Comparison of ENCODE assay signal across 8 cellular contexts in the genomic region with DNA sequence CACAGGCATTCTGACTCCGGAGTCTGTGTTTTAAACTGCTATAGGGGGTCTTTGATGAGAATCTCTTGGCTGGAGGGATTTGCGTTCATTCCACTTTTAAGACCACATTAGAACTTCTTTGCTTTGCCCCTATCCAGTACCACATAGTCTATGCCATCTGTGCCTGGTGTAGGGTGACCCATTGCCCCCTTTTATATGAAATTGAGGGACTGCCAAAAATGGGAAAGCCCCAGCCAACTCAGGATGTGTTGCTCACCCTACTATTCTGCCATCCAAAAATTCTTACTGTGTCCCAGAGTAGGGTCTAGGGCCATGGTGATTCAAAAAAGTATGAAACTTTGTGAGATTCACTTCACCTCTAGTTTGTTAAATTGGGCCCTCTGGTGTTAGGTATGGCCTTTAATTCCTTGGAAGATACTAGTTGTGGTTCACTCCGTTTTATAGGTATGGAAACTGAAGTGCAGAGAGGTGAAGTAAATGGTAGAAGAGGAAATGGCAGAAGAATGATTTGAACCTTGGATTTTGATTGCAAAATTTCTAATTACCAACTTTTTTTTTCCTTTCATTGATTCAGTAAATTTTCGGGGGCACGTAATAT. TPM values are rescaled to one million over a fixed set of nuclear protein-coding genes. Genes with fewer than 3 reads are reported as not detected.
DNase-seq lines count a peak whose midpoint lies in the region; ATAC-seq and TF ChIP-seq lines count a peak whose summit lies in the region.

No MANE protein-coding gene starts in this region.

- peak overlapping the region; percentile 85 for H3K4me3 Mint-ChIP-seq in memory B cell

- H3K36me3 ChIP-seq in heart left ventricle: peaks cover 0 to 4% (median 0%) of the 10 kb centered on the region in 9 donors
- H3K36me3 ChIP-seq in uterus: no peaks in the 10 kb centered on the region

- intact Hi-C loops in heart left ventricle (cut with DNase I) (loop anchor here in 2 of 10 donors (10.0 kb wide), 1 partner anchor 635 kb away; no protein-coding TSS in a partner anchor), left ventricle myocardium superior (cut with micrococcal nuclease) (no loop called here), uterus (cut with DNase I; ENCODE audit: low total_unique reads) (loop anchor here (10.0 kb wide), 1 partner anchor 115 kb away; no protein-coding TSS in a partner anchor)

- in situ Hi-C loops in astrocyte of the cerebellum (cut with HindIII; ENCODE audit: low sequenced_read_pairs): no loop called here

- H3K9me3 Mint-ChIP-seq in memory B cell: no peaks in the 10 kb centered on the region

- TF ChIP-seq CTCF in heart left ventricle (IDR thresholded peaks at IDR 0.05) (peak in 2 of 12 donors; percentile 4 to 5), astrocyte of the cerebellum (IDR thresholded peaks at IDR 0.05; ENCODE audit: low read depth, low read length, missing control alignments) (no peak), uterus (IDR thresholded peaks at IDR 0.05) (no peak)

- POLR2A ChIA-PET in HEK293T (lab: Yijun Ruan, JAX): interaction anchor here (1.3 kb wide), 1 partner anchor 388 kb away, joined by 3 read pairs; no protein-coding TSS in a partner anchor

- no peaks in the 10 kb centered on the region for H3K36me3 Mint-ChIP-seq in memory B cell

- H3K4me1 ChIP-seq in heart left ventricle: peaks cover 0 to 39% (median 16%) of the 10 kb centered on the region in 12 donors
- no peaks in the 10 kb centered on the region for H3K4me1 ChIP-seq in uterus

- H3K4me3 ChIP-seq in heart left ventricle (peak overlapping the region in 11 of 12 donors; percentile 68 to 99 (median 91)), astrocyte of the cerebellum (ENCODE audit: low read depth, low read length) (peak overlapping the region; percentile 91), uterus (peak overlapping the region; percentile 62 to 85)

- 76 to 80% (median 79%) methylated on average over 5 of the region's 5 CpGs for WGBS in heart left ventricle, 4 donors

- H3K27ac Mint-ChIP-seq in memory B cell: peak overlapping the region; percentile 78

- CTCF ChIA-PET in HEK293T (lab: Yijun Ruan, JAX): no interaction called here

- DNase-seq in heart left ventricle: no peak
- no peak for DNase-seq in left ventricle myocardium superior
- DNase-seq in astrocyte of the cerebellum (ENCODE audit: low read depth): no peak
- no peak for DNase-seq in memory B cell (ENCODE audit: low spot score in 2 of 2)
- DNase-seq in uterus: no peak
- no peak for DNase-seq in NOMO-1 treated with DMSO at 0.1 percent for 48 hours (lab: John Stamatoyannopoulos, UW; ENCODE audit: unreplicated experiment)
- no peak for DNase-seq in HEK293T (ENCODE audit: extremely low spot score)

- H3K4me1 Mint-ChIP-seq in memory B cell: peaks cover 25% of the 10 kb centered on the region

- H3K27me3 ChIP-seq in heart left ventricle (no peaks in the 10 kb centered on the region), uterus (no peaks in the 10 kb centered on the region)

- H3K27ac ChIP-seq in heart left ventricle (peak overlapping the region in 2 of 12 donors; percentile 97 to 100), uterus (no peak overlapping the region)

- no peak for ATAC-seq in heart left ventricle
- no peak for ATAC-seq in left ventricle myocardium superior
- no peak for ATAC-seq in memory B cell (ENCODE audit: low read depth)
- ATAC-seq in GM21825 (IDR thresholded peaks at IDR 0.05; ENCODE audit: unreplicated experiment): no peak

- no peak for TF ChIP-seq POLR2A in heart left ventricle (IDR thresholded peaks at IDR 0.05)
- no peak for TF ChIP-seq POLR2A in uterus (IDR thresholded peaks at IDR 0.05)

- H3K9me3 ChIP-seq in heart left ventricle: no peaks in the 10 kb centered on the region
- no peaks in the 10 kb centered on the region for H3K9me3 ChIP-seq in uterus

- H3K27me3 Mint-ChIP-seq in memory B cell: no peaks in the 10 kb centered on the region

TF ChIP-seq in HEK293T, 16 proteins besides CTCF, POLR2A, EP300 and RAD21:
- TF ChIP-seq CTBP1 (IDR thresholded peaks at IDR 0.05; ENCODE audit: borderline replicate concordance): no peak
- TF ChIP-seq LEF1 (IDR thresholded peaks at IDR 0.05; ENCODE audit: borderline replicate concordance): no peak
- TF ChIP-seq FOXA1 (IDR thresholded peaks at IDR 0.05): no peak
- TF ChIP-seq PKNOX1 (IDR thresholded peaks at IDR 0.05): no peak
- no peak for TF ChIP-seq BHLHE40 (IDR thresholded peaks at IDR 0.05; ENCODE audit: borderline replicate concordance)
- no peak for TF ChIP-seq ARNT (IDR thresholded peaks at IDR 0.05)
- TF ChIP-seq NFRKB (IDR thresholded peaks at IDR 0.05): no peak
- no peak for TF ChIP-seq ZNF384 (IDR thresholded peaks at IDR 0.05)
- TF ChIP-seq HDGF (IDR thresholded peaks at IDR 0.05; ENCODE audit: borderline replicate concordance): no peak
- no peak for TF ChIP-seq SP1 (IDR thresholded peaks at IDR 0.05)

RNA-seq across cellular contexts. Expression of gene PFDN4, which starts 1.4 kb away (rescaled TPM):
- total RNA-seq in heart left ventricle (10 to 100 TPM; 21.0 to 92.0 (median 28.4) TPM), left ventricle myocardium superior (22.2 TPM), uterus (100 to 1,000 TPM in 3 of 4 donors, 10 to 100 TPM in 1; 36.9 to 157 (median 124) TPM)
- polyA plus RNA-seq in heart left ventricle: 10 to 100 TPM; 48.5 to 78.7 TPM

RNA-seq across cellular contexts. Expression of gene CYP24A1, which starts 35.5 kb away (rescaled TPM):
- total RNA-seq in heart left ventricle (not detected), left ventricle myocardium superior (not detected), uterus (1 to 10 TPM in 1 of 4 donors, not detected in 3; 4.8 TPM)
- polyA plus RNA-seq in heart left ventricle: not detected
